In genomic region chr7:96093435-96093834, GRCh38 we compare ENCODE assay signal across 12 cellular contexts.
A peak's percentile ranks its signal among the peaks of the same experiment; 100 is the strongest.
DNase-seq lines count a peak whose midpoint lies in the region; ATAC-seq, FAIRE-seq and TF ChIP-seq lines count a peak whose summit lies in the region.
"Had no signal": no experiment of that assay in that cellular context is flagged by ENCODE, and none has a peak within 500 bp of the region (broad histone marks: within the 10 kb centered on the region; RNA-seq: fewer than 3 reads in every experiment).

No MANE protein-coding gene starts in this region.

- no TSS peak for BruUV-seq in K562 (replicated peaks; lab: Mats Ljungman, UMichigan)

- TF ChIP-seq RAD21 in K562 (CRISPR knock-in tag; conservative IDR thresholded peaks at IDR 0.05 in 1 of 2, IDR thresholded peaks at IDR 0.05 in 1 of 2), result no peak

- no peak overlapping the region for H2AFZ ChIP-seq in K562 (ENCODE audit: low read depth, low read length)

- POLR2A ChIA-PET in K562 (lab: Yijun Ruan, JAX), result no interaction called here

- H3K4me3 ChIP-seq in K562 (no peak overlapping the region), ovary (no peak overlapping the region)
- H3K4me3 ChIP-seq: GM12878 had no signal

- no peaks in the 10 kb centered on the region for H4K20me1 ChIP-seq in K562 (replicated peaks; ENCODE audit: control insufficient read depth, insufficient read depth, low read length)

- TF ChIP-seq CTCF in K562 (IDR thresholded peaks at IDR 0.05 in 2 of 3, conservative IDR thresholded peaks at IDR 0.05 in 1 of 3; ENCODE audit: insufficient read depth in 2 of 3, low read depth in 1 of 3, low read length in 3 of 3) (no peak), ovary (IDR thresholded peaks at IDR 0.05) (no peak)

- H3K27me3 ChIP-seq in K562 (ENCODE audit: control insufficient read depth in 2 of 2, insufficient read depth in 2 of 2, low read length in 2 of 2), result no peaks in the 10 kb centered on the region; a peak in 1 of 5 replicates
- H3K27me3 ChIP-seq in ovary, result no peaks in the 10 kb centered on the region

- no peak for TF ChIP-seq EP300 in K562 (IDR thresholded peaks at IDR 0.05; ENCODE audit: low read length)
- TF ChIP-seq EP300 in ovary (IDR thresholded peaks at IDR 0.05), result no peak

- no peaks in the 10 kb centered on the region for H3K9me1 ChIP-seq in K562 (ENCODE audit: control insufficient read depth, insufficient read depth, low read length)

- ATAC-seq in K562, result no peak
- ATAC-seq: activated naive CD4-positive, alpha-beta T cell treated with anti-CD3 and anti-CD28 coated beads, Interleukin-2, amount 50 U/mL, for 72 hours; GM12878 had no signal

- H3K9me3 ChIP-seq in K562 (replicated peaks; ENCODE audit: control insufficient read depth, insufficient read depth, low read depth, low read length) (no peaks in the 10 kb centered on the region), ovary (no peaks in the 10 kb centered on the region)

- H3K36me3 ChIP-seq in K562 (ENCODE audit: control insufficient read depth, insufficient read depth, low read length) (no peaks in the 10 kb centered on the region), ovary (no peaks in the 10 kb centered on the region)

- intact Hi-C loops in K562 (cut with micrococcal nuclease), result no loop called here
- intact Hi-C loops in cardiac septum (cut with DNase I), result no loop called here
- intact Hi-C loops in ovary (cut with DNase I), result no loop called here

- no peaks in the 10 kb centered on the region for H3K79me2 ChIP-seq in K562 (ENCODE audit: control insufficient read depth, insufficient read depth, low read length)

- CTCF ChIA-PET in K562 (lab: Yijun Ruan, JAX; ENCODE audit: low intra/inter-chr PET ratio), result no interaction called here

- no peak overlapping the region for H3K4me2 ChIP-seq in K562 (ENCODE audit: insufficient read depth, low read length)

- H3K27ac ChIP-seq in K562 (ENCODE audit: extremely low read depth, low read depth, low read length), result no peak overlapping the region
- no peak overlapping the region for H3K27ac ChIP-seq in ovary

- WGBS in K562 (ENCODE audit: insufficient coverage, low coverage, missing lambda C conversion rate), result 0% methylated on average over 1 of the region's 1 CpG
- 35 to 68% (median 58%) methylated on average over 1 of the region's 1 CpG for WGBS in ovary, 3 donors

- in situ Hi-C loops in K562 (cut with MboI), result no loop called here

- H3K9ac ChIP-seq in K562 (ENCODE audit: insufficient read depth in 1 of 2, low read depth in 2 of 2, low read length in 2 of 2), result no peak overlapping the region

- DNase-seq in AG20443 (ENCODE audit: low spot score) (peak; percentile 71), LHCN-M2 (ENCODE audit: low read depth) (peak; percentile 83), K562 (ENCODE audit: extremely low read depth in 1 of 4, low spot score in 3 of 4) (no peak), cardiac septum (ENCODE audit: low spot score) (no peak), ovary (no peak)
- DNase-seq in activated CD8-positive, alpha-beta memory T cell treated with anti-CD3 and anti-CD28 coated beads for 24 hours, result no peak
- DNase-seq in activated naive CD4-positive, alpha-beta T cell (lab: John Stamatoyannopoulos, UW), result no peak
- DNase-seq: kidney, NCI-H526 had no signal

- H3K4me1 ChIP-seq in K562 (replicated peaks in 1 of 2; ENCODE audit: control insufficient read depth in 2 of 2, insufficient read depth in 2 of 2, low read length in 2 of 2), result no peaks in the 10 kb centered on the region
- no peaks in the 10 kb centered on the region for H3K4me1 ChIP-seq in ovary (ENCODE audit: insufficient read depth)

- TF ChIP-seq POLR2A in K562 (conservative IDR thresholded peaks at IDR 0.05) (no peak), ovary (IDR thresholded peaks at IDR 0.05) (no peak)

- FAIRE-seq in K562 (lab: Jason Lieb, UNC), result no peak
- peak; percentile 99 for FAIRE-seq in islet of Langerhans (lab: Jason Lieb, UNC)
- FAIRE-seq: GM12878, kidney had no signal

TF ChIP-seq in K562, 482 proteins besides CTCF, POLR2A, EP300 and RAD21:
- TF ChIP-seq SNAPC5 (CRISPR knock-in tag; IDR thresholded peaks at IDR 0.05) (no peak), ATF3 (IDR thresholded peaks at IDR 0.05) (0 out of 2 replicates have a peak, but pooled peaks have one; percentile 6), ATF3 (CRISPR knock-in tag; conservative IDR thresholded peaks at IDR 0.05) (no peak)

Comparison
In these comparisons a context has a peak if more than half of its experiments do, and no peak if none do; other contexts are left out.
1. DNase-seq: peak in AG20443 (single experiment) and LHCN-M2 (single experiment); none in K562 (0 of 4), activated CD8-positive, alpha-beta memory T cell treated with anti-CD3 and anti-CD28 coated beads for 24 hours (single experiment), cardiac septum (single experiment), activated naive CD4-positive, alpha-beta T cell (0 of 4) and ovary (0 of 5).